In genomic region chr20:46089076-46089337, GRCh38 we compare ENCODE assay signal across 8 cellular contexts. TPM values are rescaled to one million over a fixed set of nuclear protein-coding genes. Genes with fewer than 3 reads are reported as not detected.
DNase-seq lines count a peak whose midpoint lies in the region; ATAC-seq and TF ChIP-seq lines count a peak whose summit lies in the region.

No MANE protein-coding gene starts in this region.

- H3K9me3 Mint-ChIP-seq in activated CD8-positive, alpha-beta memory T cell treated with anti-CD3 and anti-CD28 coated beads, Interleukin-2, amount 10 ng/mL, durations not matched to agents 7 days and 5 days (ENCODE audit: low read depth), result no peaks in the 10 kb centered on the region

- CTCF ChIA-PET in activated CD8-positive, alpha-beta memory T cell treated with anti-CD3 and anti-CD28 coated beads, Interleukin-2, amount 10 ng/mL, durations not matched to agents 7 days and 5 days (lab: Charles Lee), result interaction anchor here (1.0 to 2.5 kb wide), 11 partner anchors 9 to 290 kb away, joined by 3 to 10 read pairs (median 6); partner anchors contain the start of gene MMP9

- peak overlapping the region; percentile 92; the same call in 1 of the 2 replicates for H3K27ac ChIP-seq in SK-N-MC
- H3K27ac ChIP-seq in sigmoid colon, result peak overlapping the region; percentile 97 to 99 (median 98)

- WGBS in sigmoid colon, 2 donors, result 0 to 1% methylated on average over 31 of the region's 31 CpGs

- no peaks in the 10 kb centered on the region; the same call in 1 of the 2 replicates for H3K36me3 ChIP-seq in SK-N-MC (ENCODE audit: insufficient read depth, low read length)
- H3K36me3 ChIP-seq in sigmoid colon, result no peaks in the 10 kb centered on the region

- ATAC-seq in activated CD8-positive, alpha-beta memory T cell treated with anti-CD3 and anti-CD28 coated beads, Interleukin-2, amount 10 ng/mL, durations not matched to agents 7 days and 5 days, result no peak

- peak overlapping the region; percentile 98 for H3K9ac ChIP-seq in SK-N-MC (ENCODE audit: insufficient read length)

- H3K27me3 Mint-ChIP-seq in activated CD8-positive, alpha-beta memory T cell treated with anti-CD3 and anti-CD28 coated beads, Interleukin-2, amount 10 ng/mL, durations not matched to agents 7 days and 5 days, result no peaks in the 10 kb centered on the region

- H3K4me3 Mint-ChIP-seq in activated CD8-positive, alpha-beta memory T cell treated with anti-CD3 and anti-CD28 coated beads, Interleukin-2, amount 10 ng/mL, durations not matched to agents 7 days and 5 days, result peak overlapping the region; percentile 79

- H3K4me3 ChIP-seq in SK-N-MC (peak overlapping the region; percentile 98), fibroblast of the aortic adventitia (ENCODE audit: low read depth, low read length) (peak overlapping the region; percentile 90), sigmoid colon (peak overlapping the region; percentile 68 to 85 (median 82))

- intact Hi-C loops in sigmoid colon (cut with DNase I), result loop anchor here (2.0 to 10.0 kb wide), 2 partner anchors 116 to 294 kb away; partner anchors contain the start of genes DNTTIP1, WFDC3 and ZNF335

- no peak for TF ChIP-seq CTCF in fibroblast of the aortic adventitia (IDR thresholded peaks at IDR 0.05; ENCODE audit: insufficient read depth, low read length)
- TF ChIP-seq CTCF in sigmoid colon (IDR thresholded peaks at IDR 0.05), result no peak

- peak overlapping the region; percentile 84 for H3K27ac Mint-ChIP-seq in activated CD8-positive, alpha-beta memory T cell treated with anti-CD3 and anti-CD28 coated beads, Interleukin-2, amount 10 ng/mL, durations not matched to agents 7 days and 5 days

- in situ Hi-C loops in KBM-7 (cut with MboI; ENCODE audit: low pct_unique_long_range_greater_than_20kb, low sequenced_read_pairs), result no loop called here

- no peak for DNase-seq in activated CD8-positive, alpha-beta memory T cell treated with anti-CD3 and anti-CD28 coated beads, Interleukin-2, amount 10 ng/mL, durations not matched to agents 7 days and 5 days
- no peak for DNase-seq in activated CD8-positive, alpha-beta memory T cell treated with anti-CD3 and anti-CD28 coated beads for 24 hours
- DNase-seq in SK-N-MC (ENCODE audit: low read depth, low spot score), result no peak
- DNase-seq in fibroblast of the aortic adventitia (ENCODE audit: low read depth), result no peak
- no peak for DNase-seq in sigmoid colon
- DNase-seq in DMS153 treated with DMSO at 0.1 percent for 48 hours (lab: John Stamatoyannopoulos, UW; ENCODE audit: unreplicated experiment), result no peak
- no peak for DNase-seq in germinal center (ENCODE audit: low spot score)
- no peak for DNase-seq in KBM-7

- H3K27me3 ChIP-seq in sigmoid colon, result no peaks in the 10 kb centered on the region

- H3K9me3 ChIP-seq in SK-N-MC (ENCODE audit: low read depth, low read length) (no peaks in the 10 kb centered on the region), sigmoid colon (no peaks in the 10 kb centered on the region)

- H3K36me3 Mint-ChIP-seq in activated CD8-positive, alpha-beta memory T cell treated with anti-CD3 and anti-CD28 coated beads, Interleukin-2, amount 10 ng/mL, durations not matched to agents 7 days and 5 days, result peaks cover 4% of the 10 kb centered on the region

- peaks cover 47% of the 10 kb centered on the region for H3K4me1 Mint-ChIP-seq in activated CD8-positive, alpha-beta memory T cell treated with anti-CD3 and anti-CD28 coated beads, Interleukin-2, amount 10 ng/mL, durations not matched to agents 7 days and 5 days

- TF ChIP-seq EP300 in sigmoid colon (IDR thresholded peaks at IDR 0.05), result no peak

- peaks cover 0 to 58% (median 51%) of the 10 kb centered on the region in 4 donors for H3K4me1 ChIP-seq in sigmoid colon

- no peak for TF ChIP-seq POLR2A in sigmoid colon (IDR thresholded peaks at IDR 0.05)

RNA-seq across cellular contexts. Expression of gene NCOA5, which starts 0.8 kb away (rescaled TPM):
- total RNA-seq in activated CD8-positive, alpha-beta memory T cell treated with anti-CD3 and anti-CD28 coated beads, Interleukin-2, amount 10 ng/mL, durations not matched to agents 7 days and 5 days, result 10 to 100 TPM; 24.5 to 36.9 TPM
- total RNA-seq in fibroblast of the aortic adventitia (ENCODE audit: low replicate concordance), result 11.9 and 24.0 TPM in 2 replicates
- 10 to 100 TPM; 22.4 to 39.2 (median 29.5) TPM for total RNA-seq in sigmoid colon
- polyA plus RNA-seq in sigmoid colon, result 10 to 100 TPM; 10.6 to 19.5 (median 11.4) TPM

RNA-seq across cellular contexts. Expression of gene CD40, which starts 29.1 kb away (rescaled TPM):
- total RNA-seq in activated CD8-positive, alpha-beta memory T cell treated with anti-CD3 and anti-CD28 coated beads, Interleukin-2, amount 10 ng/mL, durations not matched to agents 7 days and 5 days, result 1 to 10 TPM; 1.3 to 2.2 TPM
- total RNA-seq in fibroblast of the aortic adventitia (ENCODE audit: low replicate concordance), result 0.45 and 1.5 TPM in 2 replicates
- total RNA-seq in sigmoid colon, result 10 to 100 TPM in 2 of 4 donors, 1 to 10 TPM in 2; 5.0 to 15.6 (median 11.1) TPM
- 10 to 100 TPM in 1 of 3 donors, 1 to 10 TPM in 2; 3.6 to 25.2 (median 7.9) TPM for polyA plus RNA-seq in sigmoid colon

RNA-seq across cellular contexts. Expression of gene SLC12A5, which starts 60.0 kb away (rescaled TPM):
- 1 to 10 TPM; 1.7 to 2.0 TPM for total RNA-seq in activated CD8-positive, alpha-beta memory T cell treated with anti-CD3 and anti-CD28 coated beads, Interleukin-2, amount 10 ng/mL, durations not matched to agents 7 days and 5 days
- total RNA-seq in fibroblast of the aortic adventitia (ENCODE audit: low replicate concordance), result not detected in 2 replicates
- total RNA-seq in sigmoid colon, result under 1 TPM in 1 of 4 donors, not detected in 3; 0.14 TPM
- polyA plus RNA-seq in sigmoid colon, result 1 to 10 TPM in 1 of 3 donors, not detected in 2; 1.4 TPM
